Comparison of ENCODE assay signal across 28 cellular contexts in the genomic region with DNA sequence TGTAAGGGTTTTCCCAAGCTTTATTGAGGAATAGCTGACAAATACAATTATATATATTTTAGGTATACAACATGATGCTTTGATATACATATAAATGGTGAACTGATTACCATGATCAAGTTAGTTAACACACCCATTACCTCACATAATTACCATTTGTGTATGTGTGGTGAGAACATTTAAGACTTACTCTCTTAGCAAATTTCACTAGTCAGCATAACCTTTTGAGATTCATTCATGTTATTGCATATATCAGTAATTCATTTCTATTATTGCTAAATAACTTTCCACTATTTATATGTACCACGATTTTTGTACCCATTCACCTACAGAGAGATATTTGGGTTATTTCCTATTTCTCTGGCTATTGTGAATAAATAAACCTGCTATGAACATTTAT.
"Had no signal": no experiment of that assay in that cellular context is flagged by ENCODE, and none has a peak within 500 bp of the region (broad histone marks: within the 10 kb centered on the region; RNA-seq: fewer than 3 reads in every experiment).

No MANE protein-coding gene starts in this region.

- H3K27ac ChIP-seq: colonic mucosa, coronary artery, dorsolateral prefrontal cortex, epithelial cell of prostate, esophagus muscularis mucosa, esophagus squamous epithelium, foreskin keratinocyte, gastrocnemius medialis, gastroesophageal sphincter, heart left ventricle, heart right ventricle had no signal

- H3K36me3 ChIP-seq: colonic mucosa, esophagus muscularis mucosa, esophagus squamous epithelium, gastrocnemius medialis, gastroesophageal sphincter, heart left ventricle, heart right ventricle had no signal

- H3K4me1 ChIP-seq: colonic mucosa, esophagus muscularis mucosa, esophagus squamous epithelium, gastrocnemius medialis, gastroesophageal sphincter, heart left ventricle, heart right ventricle had no signal

- DNase-seq: colonic mucosa; cortex of kidney; dermis blood vessel endothelial cell; dorsolateral prefrontal cortex; effector CD4-positive, alpha-beta T cell; effector CD8-positive, alpha-beta T cell; effector memory CD4-positive, alpha-beta T cell; effector memory CD8-positive, alpha-beta T cell; endodermal cell; erythroblast; esophagus squamous epithelium; foreskin fibroblast; foreskin keratinocyte; foreskin melanocyte; gastrocnemius medialis; glutamatergic neuron; head of caudate nucleus; heart left ventricle; heart right ventricle had no signal

- H3K27me3 ChIP-seq: colonic mucosa, dorsolateral prefrontal cortex, esophagus muscularis mucosa, gastrocnemius medialis had no signal

- H3K4me3 ChIP-seq: colonic mucosa, coronary artery, dorsolateral prefrontal cortex, esophagus muscularis mucosa, esophagus squamous epithelium, gastrocnemius medialis, gastroesophageal sphincter, heart left ventricle, heart right ventricle had no signal

- ATAC-seq: effector memory CD8-positive, alpha-beta T cell; esophagus mucosa; foreskin keratinocyte; gastrocnemius medialis; gastroesophageal sphincter; heart left ventricle; heart right ventricle had no signal

- FAIRE-seq: colon, endometrium, endothelial cell of umbilical vein, frontal cortex had no signal

- H3K9me3 ChIP-seq: colonic mucosa, esophagus muscularis mucosa, esophagus squamous epithelium, gastrocnemius medialis, gastroesophageal sphincter had no signal
